In the genomic region with DNA sequence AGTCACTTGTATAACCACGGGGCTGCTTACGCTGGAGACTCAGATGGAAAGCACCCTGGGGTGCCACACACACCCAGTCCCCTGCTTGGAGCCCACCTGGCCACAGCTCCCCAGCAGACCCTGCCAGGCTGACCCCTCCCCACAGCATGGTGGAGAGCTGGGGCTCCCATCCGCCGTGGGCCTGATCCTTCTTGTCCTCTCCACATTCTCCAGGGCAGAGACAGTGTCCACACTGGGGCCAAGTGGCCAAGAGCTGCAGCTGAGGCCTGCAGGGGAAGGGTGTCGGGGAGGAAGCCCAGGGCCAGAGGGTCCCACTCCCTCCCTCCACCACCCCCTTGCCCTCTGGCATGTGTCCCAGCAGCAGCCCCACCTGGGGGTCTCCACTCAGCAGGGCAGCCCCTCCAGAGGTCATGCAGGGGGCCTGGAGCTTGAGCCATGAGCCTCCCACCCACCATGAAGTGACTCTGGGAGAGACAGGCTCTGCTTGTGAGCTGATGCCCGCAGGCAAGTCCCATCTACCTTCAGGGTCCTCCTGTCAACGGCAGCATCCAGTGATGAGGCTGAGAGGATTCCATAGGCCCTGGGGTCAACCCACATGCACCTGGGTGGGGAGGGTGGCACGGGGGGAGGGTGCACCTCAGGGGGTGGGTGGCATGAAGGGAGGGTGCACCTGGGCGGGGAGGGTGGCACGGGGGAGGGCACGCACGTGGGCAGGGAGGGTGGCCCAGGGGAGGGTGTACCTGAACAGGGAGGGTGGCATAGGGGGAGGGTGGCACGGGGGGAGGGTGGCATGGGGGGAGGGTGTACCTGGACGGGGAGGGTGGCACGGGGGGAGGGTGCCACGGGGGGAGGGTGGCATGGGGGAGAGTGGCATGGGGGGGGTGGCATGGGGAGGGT, we compare ENCODE assay signal across 30 cellular contexts.
"Had no signal": no experiment of that assay in that cellular context is flagged by ENCODE, and none has a peak within 500 bp of the region (broad histone marks: within the 10 kb centered on the region; RNA-seq: fewer than 3 reads in every experiment).

No MANE protein-coding gene starts in this region.

- H3K27me3 ChIP-seq: brain microvascular endothelial cell, dorsolateral prefrontal cortex had no signal

- H3K27ac ChIP-seq: brain microvascular endothelial cell, coronary artery, WERI-Rb-1 had no signal

- H3K36me3 ChIP-seq: brain microvascular endothelial cell, WERI-Rb-1 had no signal

- H3K4me3 Mint-ChIP-seq: activated B cell treated with CpG ODN at 0.5 μM for 24 hours; activated CD8-positive, alpha-beta T cell treated with anti-CD3 and anti-CD28 coated beads for 36 hours; activated naive CD8-positive, alpha-beta T cell; activated T-cell treated with anti-CD3 and anti-CD28 coated beads, Interleukin-2, amount 50 U/mL, for 4 hours; activated T-helper 17 cell treated with anti-CD3 and anti-CD28 coated beads, Interleukin-2, amount 50 U/mL, for 72 hours; central memory CD8-positive, alpha-beta T cell; dendritic cell treated with granulocyte-macrophage colony-stimulating factor and Interleukin-4, amounts not matched to agents 40 ng/mL and 50 ng/mL, for 4 days; endodermal cell; T-helper 17 cell; T-helper 2 cell treated with Interferon-gamma antibody and Interleukin-4, amounts not matched to agents 5 μg/mL and 100 μg/mL, for 36 hours had no signal

- ATAC-seq: activated CD4-positive, CD25-positive, alpha-beta regulatory T cell treated with anti-CD3 and anti-CD28 coated beads, Interleukin-2, amount 50 U/mL, for 24 hours; activated CD8-positive, alpha-beta T cell treated with anti-CD3 and anti-CD28 coated beads for 36 hours; activated T-cell treated with anti-CD3 and anti-CD28 coated beads, Interleukin-2, amount 50 U/mL, for 4 hours; activated T-helper 17 cell treated with anti-CD3 and anti-CD28 coated beads, Interleukin-2, amount 50 U/mL, for 72 hours; esophagus mucosa; T-helper 17 cell had no signal

- H3K4me3 ChIP-seq: coronary artery, dorsolateral prefrontal cortex had no signal

- H3K27ac Mint-ChIP-seq: activated B cell treated with CpG ODN at 0.5 μM for 24 hours; activated CD8-positive, alpha-beta T cell treated with anti-CD3 and anti-CD28 coated beads for 36 hours; activated naive CD8-positive, alpha-beta T cell; activated T-helper 17 cell treated with anti-CD3 and anti-CD28 coated beads, Interleukin-2, amount 50 U/mL, for 72 hours; dendritic cell treated with granulocyte-macrophage colony-stimulating factor and Interleukin-4, amounts not matched to agents 40 ng/mL and 50 ng/mL, for 4 days; endodermal cell; T-helper 17 cell; T-helper 2 cell treated with Interferon-gamma antibody and Interleukin-4, amounts not matched to agents 5 μg/mL and 100 μg/mL, for 36 hours had no signal

- H3K9me3 Mint-ChIP-seq: activated B cell treated with CpG ODN at 0.5 μM for 24 hours; activated CD8-positive, alpha-beta T cell treated with anti-CD3 and anti-CD28 coated beads for 36 hours; activated T-cell treated with anti-CD3 and anti-CD28 coated beads, Interleukin-2, amount 50 U/mL, for 4 hours; activated T-helper 17 cell treated with anti-CD3 and anti-CD28 coated beads, Interleukin-2, amount 50 U/mL, for 72 hours; central memory CD8-positive, alpha-beta T cell; dendritic cell treated with granulocyte-macrophage colony-stimulating factor and Interleukin-4, amounts not matched to agents 40 ng/mL and 50 ng/mL, for 4 days; T-helper 2 cell treated with Interferon-gamma antibody and Interleukin-4, amounts not matched to agents 5 μg/mL and 100 μg/mL, for 36 hours had no signal

- H3K36me3 Mint-ChIP-seq: activated naive CD8-positive, alpha-beta T cell had no signal

- DNase-seq: activated B cell treated with CpG ODN at 0.5 μM for 24 hours; activated CD4-positive, alpha-beta T cell treated with anti-CD3 and anti-CD28 coated beads for 48 hours; activated CD4-positive, alpha-beta T cell treated with anti-CD3 and anti-CD28 coated beads, Interleukin-2, amount 50 U/mL, for 1 hour; activated CD4-positive, alpha-beta T cell treated with anti-CD3 and anti-CD28 coated beads, Interleukin-2, amount 50 U/mL, for 48 hours; activated CD8-positive, alpha-beta memory T cell treated with anti-CD3 and anti-CD28 coated beads for 24 hours; activated CD8-positive, alpha-beta T cell treated with anti-CD3 and anti-CD28 coated beads for 36 hours; activated effector memory CD4-positive, alpha-beta T cell treated with Interleukin-2 at 50 U/mL for 16 hours; activated gamma-delta T cell treated with Interleukin-2 at 50 U/mL for 16 hours; activated naive CD4-positive, alpha-beta T cell treated with anti-CD3 and anti-CD28 coated beads, Interleukin-2, amount 50 U/mL, for 16 hours; activated naive CD4-positive, alpha-beta T cell treated with Interleukin-2 at 50 U/mL for 16 hours; activated T-cell treated with anti-CD3 and anti-CD28 coated beads, Interleukin-2, amount 50 U/mL, for 4 hours; amniotic stem cell; anterior cingulate cortex; brain microvascular endothelial cell; dorsolateral prefrontal cortex; effector memory CD4-positive, alpha-beta T cell; endodermal cell; foreskin fibroblast; T-helper 1 cell; T-helper 17 cell; T1000; WERI-Rb-1 had no signal

- H3K27me3 Mint-ChIP-seq: activated B cell treated with CpG ODN at 0.5 μM for 24 hours; activated CD8-positive, alpha-beta T cell treated with anti-CD3 and anti-CD28 coated beads for 36 hours; activated naive CD8-positive, alpha-beta T cell; activated T-helper 17 cell treated with anti-CD3 and anti-CD28 coated beads, Interleukin-2, amount 50 U/mL, for 72 hours; central memory CD8-positive, alpha-beta T cell; dendritic cell treated with granulocyte-macrophage colony-stimulating factor and Interleukin-4, amounts not matched to agents 40 ng/mL and 50 ng/mL, for 4 days had no signal

- H3K4me1 Mint-ChIP-seq: activated B cell treated with CpG ODN at 0.5 μM for 24 hours; activated T-helper 17 cell treated with anti-CD3 and anti-CD28 coated beads, Interleukin-2, amount 50 U/mL, for 72 hours; central memory CD8-positive, alpha-beta T cell; endodermal cell; T-helper 17 cell had no signal
